In the genomic region with DNA sequence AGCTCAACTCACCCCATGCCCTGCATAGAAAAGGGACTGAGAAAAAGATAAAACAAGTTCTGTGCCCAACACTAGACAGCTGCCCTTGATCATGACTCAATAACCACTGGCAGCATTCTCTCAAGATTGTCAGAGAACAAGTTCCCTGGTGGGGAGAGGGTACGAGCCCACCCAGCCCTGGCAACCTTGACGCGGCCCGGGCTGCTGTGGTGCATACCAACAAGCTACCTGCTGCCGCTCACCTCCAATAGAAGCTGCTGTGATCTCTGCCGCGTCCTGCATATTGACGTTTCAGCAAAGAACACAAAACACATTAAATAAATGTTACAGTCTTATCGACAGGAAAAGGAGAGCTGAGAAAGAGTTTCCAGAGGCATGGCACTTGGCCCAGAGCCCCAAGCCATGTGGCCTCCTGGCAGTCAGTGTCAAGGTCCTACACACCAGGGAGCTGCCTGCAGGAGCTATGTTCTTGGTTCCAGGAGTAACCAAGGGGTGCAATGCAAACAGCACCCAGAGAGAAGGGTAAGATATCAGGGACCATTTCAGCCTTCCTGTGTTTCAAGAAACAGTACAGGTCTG, we compare ENCODE assay signal across 14 cellular contexts.
"Had no signal": no experiment of that assay in that cellular context is flagged by ENCODE, and none has a peak within 500 bp of the region (broad histone marks: within the 10 kb centered on the region; RNA-seq: fewer than 3 reads in every experiment).

No MANE protein-coding gene starts in this region.

- H3K27ac ChIP-seq: foreskin keratinocyte, hepatocyte, ovary, thoracic aorta, transverse colon had no signal

- DNase-seq: erythroblast; foreskin keratinocyte; mammary epithelial cell; mucosa of descending colon; naive thymus-derived CD8-positive, alpha-beta T cell; ovary; right cardiac atrium; small intestine; stimulated activated CD4-positive, alpha-beta T cell treated with anti-CD3 and anti-CD28 coated beads, Interleukin-2, amount 100 ng/mL, for 48 hours; transverse colon had no signal

- H3K4me3 Mint-ChIP-seq: naive thymus-derived CD8-positive, alpha-beta T cell; stimulated activated naive CD8-positive, alpha-beta T cell treated with anti-CD3 and anti-CD28 coated beads, Interleukin-15, Interleukin-2, amounts not matched to agents 100 ng/mL and 50 ng/mL, for 24 hours had no signal

- H3K27me3 ChIP-seq: foreskin keratinocyte, hepatocyte, ovary, transverse colon had no signal

- H3K9me3 ChIP-seq: mucosa of descending colon, ovary, thoracic aorta, transverse colon had no signal

- ATAC-seq: foreskin keratinocyte; mucosa of descending colon; naive thymus-derived CD8-positive, alpha-beta T cell; right cardiac atrium had no signal

- H3K36me3 ChIP-seq: ovary, thoracic aorta, transverse colon had no signal

- H3K4me2 ChIP-seq: hepatocyte had no signal

- H3K79me2 ChIP-seq: hepatocyte had no signal

- H3K27ac Mint-ChIP-seq: progenitor cell of endocrine pancreas; stimulated activated naive CD8-positive, alpha-beta T cell treated with anti-CD3 and anti-CD28 coated beads, Interleukin-15, Interleukin-2, amounts not matched to agents 100 ng/mL and 50 ng/mL, for 24 hours had no signal

- H3K4me1 ChIP-seq: transverse colon had no signal

- FAIRE-seq: small intestine had no signal

- H3K36me3 Mint-ChIP-seq: naive thymus-derived CD8-positive, alpha-beta T cell had no signal

- H3K4me3 ChIP-seq: hepatocyte, mucosa of descending colon, ovary, thoracic aorta, transverse colon had no signal

- H3K9me3 Mint-ChIP-seq: naive thymus-derived CD8-positive, alpha-beta T cell; stimulated activated naive CD8-positive, alpha-beta T cell treated with anti-CD3 and anti-CD28 coated beads, Interleukin-15, Interleukin-2, amounts not matched to agents 100 ng/mL and 50 ng/mL, for 24 hours had no signal

- H2AFZ ChIP-seq: hepatocyte had no signal
